In genomic region chr5:39205550-39205949, GRCh38 we compare ENCODE assay signal across 25 cellular contexts. TPM values are rescaled to one million over a fixed set of nuclear protein-coding genes. Genes with fewer than 3 reads are reported as not detected.
DNase-seq lines count a peak whose midpoint lies in the region; ATAC-seq and TF ChIP-seq lines count a peak whose summit lies in the region.
"Had no signal": no experiment of that assay in that cellular context is flagged by ENCODE, and none has a peak within 500 bp of the region (broad histone marks: within the 10 kb centered on the region; RNA-seq: fewer than 3 reads in every experiment).

No MANE protein-coding gene starts in this region.

- H3K27ac ChIP-seq in neutrophil (peak overlapping the region; percentile 88), heart right ventricle (peak overlapping the region in 1 of 10 donors; percentile 81)
- H3K27ac ChIP-seq: adrenal gland, BLaER1, foreskin keratinocyte, hepatocyte, SJCRH30 had no signal

- peak; percentile 47 for DNase-seq in activated naive CD4-positive, alpha-beta T cell treated with anti-CD3 and anti-CD28 coated beads for 36 hours
- DNase-seq in activated naive CD4-positive, alpha-beta T cell treated with Interleukin-2 at 50 U/mL for 16 hours, result no peak
- no peak for DNase-seq in T-cell
- DNase-seq in activated naive CD8-positive, alpha-beta T cell treated with anti-CD3 and anti-CD28 coated beads for 36 hours, result no peak
- no peak for DNase-seq in heart right ventricle
- DNase-seq in retina, result no peak
- no peak for DNase-seq in NCI-H146 treated with DMSO at 0.1 percent for 48 hours (lab: John Stamatoyannopoulos, UW; ENCODE audit: unreplicated experiment)
- DNase-seq: ACHN; activated CD4-positive, alpha-beta T cell treated with anti-CD3 and anti-CD28 coated beads for 4 hours; adrenal gland; effector CD8-positive, alpha-beta T cell; foreskin keratinocyte; H9; Karpas-422; mesenchymal stem cell; NCI-H2029; NCI-H526 treated with DMSO at 0.1 percent for 48 hours; SJCRH30; stimulated activated CD4-positive, alpha-beta T cell treated with anti-CD3 and anti-CD28 coated beads, Interleukin-4, amount 100 ng/mL, for 24 hours had no signal

- intact Hi-C loops in activated naive CD4-positive, alpha-beta T cell treated with anti-CD3 and anti-CD28 coated beads for 36 hours (cut with micrococcal nuclease), result no loop called here
- intact Hi-C loops in heart right ventricle (cut with DNase I), result no loop called here

- peaks cover 54% of the 10 kb centered on the region for H3K4me1 Mint-ChIP-seq in activated naive CD4-positive, alpha-beta T cell treated with anti-CD3 and anti-CD28 coated beads for 36 hours (ENCODE audit: low read depth)
- H3K4me1 Mint-ChIP-seq in T-cell, result peaks cover 74 to 75% (median 74%) of the 10 kb centered on the region in 3 donors
- H3K4me1 Mint-ChIP-seq in activated naive CD8-positive, alpha-beta T cell treated with anti-CD3 and anti-CD28 coated beads for 36 hours, result peaks cover 61% of the 10 kb centered on the region
- H3K4me1 Mint-ChIP-seq: brain had no signal

- WGBS in heart right ventricle, 2 donors, result 76 to 86% methylated on average over 3 of the region's 3 CpGs

- H3K27ac Mint-ChIP-seq in activated naive CD4-positive, alpha-beta T cell treated with anti-CD3 and anti-CD28 coated beads for 36 hours, result peak overlapping the region; percentile 99
- peak overlapping the region; percentile 96 to 98 for H3K27ac Mint-ChIP-seq in T-cell
- peak overlapping the region; percentile 98 for H3K27ac Mint-ChIP-seq in activated naive CD8-positive, alpha-beta T cell treated with anti-CD3 and anti-CD28 coated beads for 36 hours
- H3K27ac Mint-ChIP-seq: brain, H9 had no signal

- H3K36me3 Mint-ChIP-seq in activated naive CD4-positive, alpha-beta T cell treated with anti-CD3 and anti-CD28 coated beads for 36 hours (ENCODE audit: low read depth), result peaks cover 14% of the 10 kb centered on the region
- H3K36me3 Mint-ChIP-seq in T-cell, result peaks cover 4% of the 10 kb centered on the region
- peaks cover 7% of the 10 kb centered on the region for H3K36me3 Mint-ChIP-seq in activated naive CD8-positive, alpha-beta T cell treated with anti-CD3 and anti-CD28 coated beads for 36 hours
- H3K36me3 Mint-ChIP-seq: brain had no signal

- POLR2A ChIA-PET in T-cell (lab: Charles Lee), result interaction anchor here (0.9 to 1.4 kb wide), 4 partner anchors 9 to 18 kb away, joined by 3 to 6 read pairs (median 4); no protein-coding TSS in a partner anchor

- H3K9me3 ChIP-seq in neutrophil, result no peaks in the 10 kb centered on the region
- no peaks in the 10 kb centered on the region for H3K9me3 ChIP-seq in heart right ventricle
- H3K9me3 ChIP-seq: adrenal gland, BLaER1, SJCRH30 had no signal

- TF ChIP-seq CTCF in neutrophil (IDR thresholded peaks at IDR 0.05), result no peak
- no peak for TF ChIP-seq CTCF in heart right ventricle (IDR thresholded peaks at IDR 0.05)

- no peaks in the 10 kb centered on the region for H3K27me3 ChIP-seq in neutrophil
- peaks cover 0 to 5% (median 0%) of the 10 kb centered on the region in 7 donors for H3K27me3 ChIP-seq in heart right ventricle
- H3K27me3 ChIP-seq: adrenal gland, BLaER1, hepatocyte had no signal

- no peak for ATAC-seq in T-cell (replicated peaks in 1 of 4)
- ATAC-seq in heart right ventricle, result no peak
- ATAC-seq: esophagus mucosa, foreskin keratinocyte had no signal

- peak overlapping the region; percentile 83 for H3K4me3 Mint-ChIP-seq in activated naive CD4-positive, alpha-beta T cell treated with anti-CD3 and anti-CD28 coated beads for 36 hours
- H3K4me3 Mint-ChIP-seq in T-cell, result peak overlapping the region; percentile 92 to 95 (median 95)
- peak overlapping the region; percentile 94 for H3K4me3 Mint-ChIP-seq in activated naive CD8-positive, alpha-beta T cell treated with anti-CD3 and anti-CD28 coated beads for 36 hours
- H3K4me3 Mint-ChIP-seq: brain, H9 had no signal

- CTCF ChIA-PET in activated naive CD4-positive, alpha-beta T cell treated with anti-CD3 and anti-CD28 coated beads for 36 hours (lab: Charles Lee), result interaction anchor here (1.0 to 2.7 kb wide), 2 partner anchors 11 to 29 kb away, joined by 4 to 11 read pairs; no protein-coding TSS in a partner anchor
- CTCF ChIA-PET in T-cell (lab: Charles Lee), result interaction anchor here (1.0 to 1.7 kb wide), 3 partner anchors 10 to 78 kb away, joined by 3 to 8 read pairs (median 7); no protein-coding TSS in a partner anchor

- H3K4me3 ChIP-seq in neutrophil (ENCODE audit: low read depth in 1 of 2, low read length in 1 of 2) (no peak overlapping the region), heart right ventricle (no peak overlapping the region)
- H3K4me3 ChIP-seq: adrenal gland, BLaER1, hepatocyte, SJCRH30 had no signal

- H3K36me3 ChIP-seq in neutrophil (peaks cover 48% of the 10 kb centered on the region), heart right ventricle (peaks cover 0 to 4% (median 0%) of the 10 kb centered on the region in 9 donors)
- H3K36me3 ChIP-seq: adrenal gland, BLaER1, SJCRH30 had no signal

- no peaks in the 10 kb centered on the region for H3K9me3 Mint-ChIP-seq in activated naive CD4-positive, alpha-beta T cell treated with anti-CD3 and anti-CD28 coated beads for 36 hours
- H3K9me3 Mint-ChIP-seq in T-cell, result no peaks in the 10 kb centered on the region
- no peaks in the 10 kb centered on the region for H3K9me3 Mint-ChIP-seq in activated naive CD8-positive, alpha-beta T cell treated with anti-CD3 and anti-CD28 coated beads for 36 hours
- H3K9me3 Mint-ChIP-seq: brain, H9 had no signal

- H3K27me3 Mint-ChIP-seq in activated naive CD4-positive, alpha-beta T cell treated with anti-CD3 and anti-CD28 coated beads for 36 hours (ENCODE audit: low read depth), result no peaks in the 10 kb centered on the region
- H3K27me3 Mint-ChIP-seq in T-cell, result no peaks in the 10 kb centered on the region
- no peaks in the 10 kb centered on the region for H3K27me3 Mint-ChIP-seq in activated naive CD8-positive, alpha-beta T cell treated with anti-CD3 and anti-CD28 coated beads for 36 hours
- H3K27me3 Mint-ChIP-seq: brain had no signal

- H3K4me1 ChIP-seq in neutrophil (ENCODE audit: control insufficient read depth in 1 of 2, insufficient read depth in 1 of 2, low read depth in 1 of 2, low read length in 1 of 2) (peaks cover 87 to 93% of the 10 kb centered on the region in 2 experiments), heart right ventricle (peaks cover 0 to 96% (median 0%) of the 10 kb centered on the region in 9 donors)
- H3K4me1 ChIP-seq: adrenal gland, foreskin keratinocyte, SJCRH30 had no signal

RNA-seq across cellular contexts. Expression of gene FYB1, which starts 13.8 kb away (rescaled TPM):
- total RNA-seq in activated naive CD4-positive, alpha-beta T cell treated with anti-CD3 and anti-CD28 coated beads for 36 hours, result 100 to 1,000 TPM; 129 TPM
- total RNA-seq in T-cell (100 to 1,000 TPM; 372 to 769 (median 428) TPM), heart right ventricle (10 to 100 TPM in 1 of 10 donors, 1 to 10 TPM in 9; 1.3 to 33.8 (median 2.6) TPM)
- 10 to 100 TPM; 71.3 to 74.1 TPM for total RNA-seq in activated naive CD8-positive, alpha-beta T cell treated with anti-CD3 and anti-CD28 coated beads for 36 hours
- 1 to 10 TPM in 1 of 2 donors, under 1 TPM in 1; 0.61 to 1.8 TPM for polyA plus RNA-seq in heart right ventricle
- total RNA-seq: Daoy, foreskin keratinocyte, H9, SJCRH30 had no signal
- polyA plus RNA-seq: foreskin keratinocyte had no signal
